Comparison of ENCODE assay signal across 8 cellular contexts in genomic region chr4:99405433-99406115, GRCh38.
A peak's percentile ranks its signal among the peaks of the same experiment; 100 is the strongest.
DNase-seq lines count a peak whose midpoint lies in the region; ATAC-seq and TF ChIP-seq lines count a peak whose summit lies in the region.

No MANE protein-coding gene starts in this region.

- ATAC-seq in GM21515 (IDR thresholded peaks at IDR 0.05; ENCODE audit: unreplicated experiment), result peak; percentile 26
- no peak for ATAC-seq in HG03045 (IDR thresholded peaks at IDR 0.05; ENCODE audit: unreplicated experiment)

- DNase-seq in AG10803 (ENCODE audit: low read depth) (peak; percentile 91), NCI-H2171 treated with DMSO at 0.1 percent for 48 hours (lab: John Stamatoyannopoulos, UW) (peak; percentile 34), kidney tubule cell (ENCODE audit: low spot score) (peak; percentile 78)
- peak; percentile 21 for DNase-seq in activated CD4-positive, CD25-positive, alpha-beta regulatory T cell treated with anti-CD3 and anti-CD28 coated beads, Interleukin-2, amount 50 U/mL, for 16 hours (ENCODE audit: low read depth, low spot score)
- DNase-seq in central memory CD4-positive, alpha-beta T cell, result peak; percentile 25
- peak; percentile 68 for DNase-seq in stimulated activated CD4-positive, alpha-beta T cell treated with anti-CD3 and anti-CD28 coated beads, Interleukin-4, amount 100 ng/mL, for 24 hours

- TF ChIP-seq CTCF in AG10803 (conservative IDR thresholded peaks at IDR 0.05; ENCODE audit: low read length), result peak; percentile 96

- no peak overlapping the region for H3K4me3 ChIP-seq in AG10803 (ENCODE audit: low read length)

Comparison
In these comparisons a context has a peak if more than half of its experiments do, and no peak if none do; other contexts are left out.
1. DNase-seq: peak in every context shown above with its lines; median percentile 91 in AG10803; 78 in kidney tubule cell; 68 in stimulated activated CD4-positive, alpha-beta T cell treated with anti-CD3 and anti-CD28 coated beads, Interleukin-4, amount 100 ng/mL, for 24 hours; 34 in NCI-H2171 treated with DMSO at 0.1 percent for 48 hours; 25 in central memory CD4-positive, alpha-beta T cell; 21 in activated CD4-positive, CD25-positive, alpha-beta regulatory T cell treated with anti-CD3 and anti-CD28 coated beads, Interleukin-2, amount 50 U/mL, for 16 hours.